Comparison of ENCODE assay signal across 25 cellular contexts in genomic region chr17:36814958-36815357, GRCh38.
"Had no signal": no experiment of that assay in that cellular context is flagged by ENCODE, and none has a peak within 500 bp of the region (broad histone marks: within the 10 kb centered on the region; RNA-seq: fewer than 3 reads in every experiment).

No MANE protein-coding gene starts in this region.

- H3K9me3 Mint-ChIP-seq: central memory CD8-positive, alpha-beta T cell; memory B cell; mesothelial cell of epicardium; naive B cell; natural killer cell treated with Interleukin-12 subunit alpha and Interleukin-12 subunit beta and Interleukin-15 and Interleukin-18, amount 100 ng/mL, for 72 hours; neural progenitor cell; stimulated activated effector memory CD8-positive, alpha-beta T cell treated with anti-CD3 and anti-CD28 coated beads, Interleukin-12 subunit alpha, Interleukin-12 subunit beta, amount 100 ng/mL, for 72 hours had no signal

- H3K4me3 ChIP-seq: coronary artery, esophagus squamous epithelium, lung, mucosa of descending colon, neural progenitor cell, ovary, right lobe of liver, stomach, thyroid gland had no signal

- H3K9me3 ChIP-seq: esophagus squamous epithelium, mucosa of descending colon, ovary, right lobe of liver, stomach, thyroid gland had no signal

- H3K27ac ChIP-seq: coronary artery, esophagus squamous epithelium, neural progenitor cell, ovary, right lobe of liver, stomach, thyroid gland had no signal

- H3K27me3 ChIP-seq: ovary, right lobe of liver, thyroid gland had no signal

- DNase-seq: dermis blood vessel endothelial cell; effector memory CD4-positive, alpha-beta T cell; erythroblast; esophagus squamous epithelium; mucosa of descending colon; naive B cell; nucleus accumbens; ovary; right lobe of liver; small intestine; stimulated activated CD4-positive, alpha-beta T cell treated with anti-CD3 and anti-CD28 coated beads, Interleukin-1b, Interleukin-23, amount 100 ng/mL, for 48 hours; stimulated activated CD4-positive, alpha-beta T cell treated with anti-CD3 and anti-CD28 coated beads, Interleukin-4, amount 100 ng/mL, for 1 hour; stimulated activated naive CD4-positive, alpha-beta T cell treated with Interleukin-2 at 50 U/mL for 16 hours; stomach; thyroid gland; trophoblast cell had no signal

- H3K4me3 Mint-ChIP-seq: central memory CD8-positive, alpha-beta T cell; memory B cell; mesothelial cell of epicardium; natural killer cell treated with Interleukin-12 subunit alpha and Interleukin-12 subunit beta and Interleukin-15 and Interleukin-18, amount 100 ng/mL, for 72 hours; neural progenitor cell; stimulated activated effector memory CD8-positive, alpha-beta T cell treated with anti-CD3 and anti-CD28 coated beads, Interleukin-12 subunit alpha, Interleukin-12 subunit beta, amount 100 ng/mL, for 72 hours had no signal

- H3K27ac Mint-ChIP-seq: memory B cell; mesothelial cell of epicardium; natural killer cell treated with Interleukin-12 subunit alpha and Interleukin-12 subunit beta and Interleukin-15 and Interleukin-18, amount 100 ng/mL, for 72 hours; stimulated activated effector memory CD8-positive, alpha-beta T cell treated with anti-CD3 and anti-CD28 coated beads, Interleukin-12 subunit alpha, Interleukin-12 subunit beta, amount 100 ng/mL, for 72 hours had no signal

- H3K36me3 ChIP-seq: esophagus squamous epithelium, neural progenitor cell, ovary, right lobe of liver, stomach, thyroid gland had no signal

- H3K4me1 Mint-ChIP-seq: central memory CD8-positive, alpha-beta T cell; stimulated activated effector memory CD8-positive, alpha-beta T cell treated with anti-CD3 and anti-CD28 coated beads, Interleukin-12 subunit alpha, Interleukin-12 subunit beta, amount 100 ng/mL, for 72 hours had no signal

- H3K36me3 Mint-ChIP-seq: memory B cell; mesothelial cell of epicardium; naive B cell; natural killer cell treated with Interleukin-12 subunit alpha and Interleukin-12 subunit beta and Interleukin-15 and Interleukin-18, amount 100 ng/mL, for 72 hours; neural progenitor cell; stimulated activated effector memory CD8-positive, alpha-beta T cell treated with anti-CD3 and anti-CD28 coated beads, Interleukin-12 subunit alpha, Interleukin-12 subunit beta, amount 100 ng/mL, for 72 hours had no signal

- H3K4me1 ChIP-seq: esophagus squamous epithelium, right lobe of liver, stomach, thyroid gland had no signal

- ATAC-seq: left lobe of liver; mucosa of descending colon; natural killer cell treated with Interleukin-12 subunit alpha and Interleukin-12 subunit beta and Interleukin-15 and Interleukin-18, amount 100 ng/mL, for 72 hours; right lobe of liver; stimulated activated effector memory CD8-positive, alpha-beta T cell treated with anti-CD3 and anti-CD28 coated beads, Interleukin-12 subunit alpha, Interleukin-12 subunit beta, amount 100 ng/mL, for 72 hours had no signal
